19 cellular contexts compared by ENCODE assay signal in the genomic region with DNA sequence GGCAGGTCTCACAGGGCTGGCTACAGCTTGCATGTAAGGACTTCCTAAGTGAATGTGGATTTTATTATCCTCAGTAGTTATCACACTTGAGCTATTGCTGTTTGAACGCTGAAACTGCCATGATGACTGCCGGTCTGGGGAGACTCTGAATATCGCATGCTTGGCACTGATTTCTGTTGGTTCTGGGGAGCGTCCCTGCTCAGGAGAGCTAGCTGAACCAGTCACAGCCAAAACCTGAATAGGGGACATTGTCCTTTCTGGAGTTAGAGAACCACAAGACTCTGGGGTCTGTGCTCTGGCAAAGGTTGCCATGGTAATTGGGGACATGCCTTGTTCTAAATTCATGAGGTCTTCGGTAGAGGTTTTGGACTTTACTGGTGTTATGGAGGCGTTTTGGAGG. TPM values are rescaled to one million over a fixed set of nuclear protein-coding genes. Genes with fewer than 3 reads are reported as not detected.
DNase-seq lines count a peak whose midpoint lies in the region; ATAC-seq, FAIRE-seq and TF ChIP-seq lines count a peak whose summit lies in the region.
"Had no signal": no experiment of that assay in that cellular context is flagged by ENCODE, and none has a peak within 500 bp of the region (broad histone marks: within the 10 kb centered on the region; RNA-seq: fewer than 3 reads in every experiment).

No MANE protein-coding gene starts in this region.

- H3K27ac Mint-ChIP-seq in memory B cell = peak overlapping the region; percentile 16
- no peak overlapping the region for H3K27ac Mint-ChIP-seq in activated naive CD4-positive, alpha-beta T cell treated with anti-CD3 and anti-CD28 coated beads for 36 hours
- H3K27ac Mint-ChIP-seq: CD8-positive, alpha-beta memory T cell had no signal

- peaks cover 33 to 60% of the 10 kb centered on the region in 2 experiments for H3K79me1 ChIP-seq in IMR-90 (ENCODE audit: low read depth in 1 of 2, low read length in 2 of 2)

- H3K56ac ChIP-seq in IMR-90 (ENCODE audit: extremely low read depth, insufficient read depth, low read length) = no peak overlapping the region

- no peak overlapping the region for H4K5ac ChIP-seq in IMR-90 (ENCODE audit: low read depth, low read length)

- CTCF ChIA-PET in IMR-90 (lab: Yijun Ruan, JAX) (no interaction called here), K562 (lab: Yijun Ruan, JAX; ENCODE audit: low intra/inter-chr PET ratio) (no interaction called here)
- CTCF ChIA-PET in activated naive CD4-positive, alpha-beta T cell treated with anti-CD3 and anti-CD28 coated beads for 36 hours (lab: Charles Lee) = interaction anchor here (0.6 kb wide), 1 partner anchor 440 kb away, joined by 4 read pairs; no protein-coding TSS in a partner anchor

- H4K8ac ChIP-seq in IMR-90 (ENCODE audit: low read depth in 2 of 2, low read length in 2 of 2) = no peak overlapping the region

- H3K36me3 Mint-ChIP-seq in memory B cell = no peaks in the 10 kb centered on the region
- H3K36me3 Mint-ChIP-seq in activated naive CD4-positive, alpha-beta T cell treated with anti-CD3 and anti-CD28 coated beads for 36 hours (ENCODE audit: low read depth) = no peaks in the 10 kb centered on the region
- H3K36me3 Mint-ChIP-seq: CD8-positive, alpha-beta memory T cell had no signal

- H3K4me3 Mint-ChIP-seq in memory B cell = no peak overlapping the region
- no peak overlapping the region for H3K4me3 Mint-ChIP-seq in activated naive CD4-positive, alpha-beta T cell treated with anti-CD3 and anti-CD28 coated beads for 36 hours
- H3K4me3 Mint-ChIP-seq: CD8-positive, alpha-beta memory T cell had no signal

- H3K4me1 Mint-ChIP-seq in memory B cell = peaks cover 19% of the 10 kb centered on the region
- peaks cover 12% of the 10 kb centered on the region for H3K4me1 Mint-ChIP-seq in activated naive CD4-positive, alpha-beta T cell treated with anti-CD3 and anti-CD28 coated beads for 36 hours (ENCODE audit: low read depth)

- 0 out of 2 replicates have a peak overlapping the region, but pooled peaks have one; percentile 11 for H3K23ac ChIP-seq in IMR-90 (ENCODE audit: low read depth, low read length)

- FAIRE-seq in K562 (lab: Jason Lieb, UNC) = no peak
- FAIRE-seq: D721Med had no signal

- H3K9me3 ChIP-seq in IMR-90 (ENCODE audit: control insufficient read depth, insufficient read depth, low read length) (no peaks in the 10 kb centered on the region), K562 (replicated peaks; ENCODE audit: control insufficient read depth, insufficient read depth, low read depth, low read length) (no peaks in the 10 kb centered on the region), stomach smooth muscle (ENCODE audit: control insufficient read depth in 2 of 2, low read length in 2 of 2) (no peaks in the 10 kb centered on the region)
- H3K9me3 ChIP-seq: HAP-1, Peyer's patch had no signal

- H3K4ac ChIP-seq in IMR-90 (ENCODE audit: low read depth, low read length) = no peak overlapping the region; the same call in 1 of the 2 replicates

- H2BK15ac ChIP-seq in IMR-90 (ENCODE audit: low read depth, low read length) = no peak overlapping the region

- POLR2A ChIA-PET in IMR-90 (lab: Charles Lee; ENCODE audit: unreplicated experiment) = no interaction called here
- POLR2A ChIA-PET in K562 (lab: Yijun Ruan, JAX) = no interaction called here

- peaks cover 14% of the 10 kb centered on the region for H3K4me1 ChIP-seq in IMR-90 (ENCODE audit: control insufficient read depth, insufficient read depth, low read length)
- H3K4me1 ChIP-seq in K562 (replicated peaks in 1 of 2; ENCODE audit: control insufficient read depth in 2 of 2, insufficient read depth in 2 of 2, low read length in 2 of 2) = peaks cover 0 to 7% of the 10 kb centered on the region in 2 experiments; a peak in 1 of 5 replicates
- peaks cover 17% of the 10 kb centered on the region for H3K4me1 ChIP-seq in stomach smooth muscle (ENCODE audit: control insufficient read depth, insufficient read depth, low read length)
- H3K4me1 ChIP-seq: Peyer's patch had no signal

- H4K91ac ChIP-seq in IMR-90 (ENCODE audit: insufficient read depth, low read depth, low read length) = no peak overlapping the region

- no TSS peak for BruUV-seq in IMR-90 (replicated peaks; lab: Mats Ljungman, UMichigan)
- no TSS peak for BruUV-seq in K562 (replicated peaks; lab: Mats Ljungman, UMichigan)

- H3K27ac ChIP-seq in IMR-90 (ENCODE audit: insufficient read depth, low read length) (no peak overlapping the region), K562 (ENCODE audit: extremely low read depth, low read depth, low read length) (no peak overlapping the region), stomach smooth muscle (ENCODE audit: low read length) (peak overlapping the region; percentile 46)

- peaks cover 22% of the 10 kb centered on the region for H4K20me1 ChIP-seq in IMR-90 (ENCODE audit: insufficient read depth, low read length)
- 0 out of 2 replicates have a peak, but pooled peaks cover 4% of the 10 kb centered on the region for H4K20me1 ChIP-seq in K562 (replicated peaks; ENCODE audit: control insufficient read depth, insufficient read depth, low read length)

- no peak overlapping the region for H2BK20ac ChIP-seq in IMR-90 (ENCODE audit: low read depth, low read length)

- intact Hi-C loops in IMR-90 (cut with micrococcal nuclease) (no loop called here), K562 (cut with micrococcal nuclease) (loop anchor here (10.0 kb wide), 1 partner anchor 156 kb away; no protein-coding TSS in a partner anchor)
- intact Hi-C loops in activated naive CD4-positive, alpha-beta T cell treated with anti-CD3 and anti-CD28 coated beads for 36 hours (cut with micrococcal nuclease) = no loop called here

- no peaks in the 10 kb centered on the region for H3K27me3 ChIP-seq in IMR-90 (ENCODE audit: control insufficient read depth, insufficient read depth, low read length)
- H3K27me3 ChIP-seq in K562 (ENCODE audit: control insufficient read depth in 2 of 2, insufficient read depth in 2 of 2, low read length in 2 of 2) = no peaks in the 10 kb centered on the region
- no peaks in the 10 kb centered on the region for H3K27me3 ChIP-seq in stomach smooth muscle (ENCODE audit: control insufficient read depth in 1 of 2, insufficient read depth in 2 of 2, low read length in 2 of 2)
- H3K27me3 ChIP-seq: Peyer's patch had no signal

- no peak overlapping the region for H3K18ac ChIP-seq in IMR-90 (ENCODE audit: low read depth, low read length)

- H3K36me3 ChIP-seq in IMR-90 (ENCODE audit: control insufficient read depth, insufficient read depth, low read length) = peaks cover 21% of the 10 kb centered on the region
- H3K36me3 ChIP-seq in K562 (ENCODE audit: control insufficient read depth, insufficient read depth, low read length) = no peaks in the 10 kb centered on the region
- H3K36me3 ChIP-seq in stomach smooth muscle (ENCODE audit: control insufficient read depth in 2 of 2, insufficient read depth in 2 of 2, low read length in 2 of 2) = peaks cover 19 to 20% of the 10 kb centered on the region in 2 donors
- H3K36me3 ChIP-seq: HAP-1, Peyer's patch had no signal

- no peak overlapping the region for H2BK5ac ChIP-seq in IMR-90 (ENCODE audit: low read depth, low read length, poor library complexity, severe bottlenecking)

- no peak for TF ChIP-seq RAD21 in IMR-90 (IDR thresholded peaks at IDR 0.05; ENCODE audit: low read length)
- TF ChIP-seq RAD21 in K562 (CRISPR knock-in tag; conservative IDR thresholded peaks at IDR 0.05 in 1 of 2, IDR thresholded peaks at IDR 0.05 in 1 of 2) = no peak

- dilution Hi-C loops in IMR-90 (cut with HindIII; ENCODE audit: low sequenced_read_pairs, unreplicated experiment) = no loop called here

- H3K4me2 ChIP-seq in IMR-90 (ENCODE audit: low read depth, low read length) (no peak overlapping the region), K562 (ENCODE audit: insufficient read depth, low read length) (no peak overlapping the region)

- no peak overlapping the region for H3K9ac ChIP-seq in IMR-90 (ENCODE audit: low read depth, low read length)
- no peak overlapping the region for H3K9ac ChIP-seq in K562 (ENCODE audit: insufficient read depth in 1 of 2, low read depth in 2 of 2, low read length in 2 of 2)
- H3K9ac ChIP-seq in stomach smooth muscle (ENCODE audit: low read length in 2 of 2) = no peak overlapping the region
- H3K9ac ChIP-seq: GM23248 had no signal

- H3K27me3 Mint-ChIP-seq in memory B cell = no peaks in the 10 kb centered on the region
- H3K27me3 Mint-ChIP-seq in activated naive CD4-positive, alpha-beta T cell treated with anti-CD3 and anti-CD28 coated beads for 36 hours (ENCODE audit: low read depth) = no peaks in the 10 kb centered on the region

- TF ChIP-seq POLR2A in IMR-90 (IDR thresholded peaks at IDR 0.05; ENCODE audit: low read depth, low read length) (no peak), K562 (conservative IDR thresholded peaks at IDR 0.05) (no peak)

- no peak overlapping the region for H2BK120ac ChIP-seq in IMR-90 (ENCODE audit: low read depth, low read length)

- no peak overlapping the region for H2AK5ac ChIP-seq in IMR-90 (ENCODE audit: low read depth, low read length)

- peaks cover 12% of the 10 kb centered on the region for H3K9me1 ChIP-seq in IMR-90 (ENCODE audit: insufficient read depth, low read length)
- H3K9me1 ChIP-seq in K562 (ENCODE audit: control insufficient read depth, insufficient read depth, low read length) = no peaks in the 10 kb centered on the region

- H2AFZ ChIP-seq in IMR-90 (replicated peaks; ENCODE audit: low read length, poor library complexity) = no peak overlapping the region
- H2AFZ ChIP-seq in K562 (ENCODE audit: low read depth, low read length) = no peak overlapping the region
- H2AFZ ChIP-seq: GM23248 had no signal

- no peak overlapping the region for H2AK9ac ChIP-seq in IMR-90 (replicated peaks; ENCODE audit: low read depth, low read length, poor library complexity)

- TF ChIP-seq EP300 in K562 (IDR thresholded peaks at IDR 0.05; ENCODE audit: low read length) = no peak

- no peak overlapping the region for H3K14ac ChIP-seq in IMR-90 (replicated peaks; ENCODE audit: low read depth, low read length)

- TF ChIP-seq CTCF in IMR-90 (conservative IDR thresholded peaks at IDR 0.05; ENCODE audit: low read depth, low read length) = no peak
- TF ChIP-seq CTCF in K562 (IDR thresholded peaks at IDR 0.05 in 2 of 3, conservative IDR thresholded peaks at IDR 0.05 in 1 of 3; ENCODE audit: insufficient read depth in 2 of 3, low read depth in 1 of 3, low read length in 3 of 3) = no peak

- in situ Hi-C loops in IMR-90 (cut with MboI; ENCODE audit: low sequenced_read_pairs) (loop anchor here (25.0 kb wide), 1 partner anchor 889 kb away; no protein-coding TSS in a partner anchor), K562 (cut with MboI) (loop anchor here (25.0 kb wide), 2 partner anchors 214 to 764 kb away; partner anchors contain the start of gene ADGRG7)

- H3K4me3 ChIP-seq in IMR-90 (ENCODE audit: insufficient read depth, low read depth, low read length) = no peak overlapping the region
- no peak overlapping the region for H3K4me3 ChIP-seq in K562
- peak overlapping the region in 1 of 2 donors; percentile 10 for H3K4me3 ChIP-seq in stomach smooth muscle (ENCODE audit: low read length in 2 of 2)
- H3K4me3 ChIP-seq: GM23248, HAP-1, Peyer's patch had no signal

- H3K9me3 Mint-ChIP-seq in memory B cell = no peaks in the 10 kb centered on the region
- H3K9me3 Mint-ChIP-seq in activated naive CD4-positive, alpha-beta T cell treated with anti-CD3 and anti-CD28 coated beads for 36 hours = no peaks in the 10 kb centered on the region
- H3K9me3 Mint-ChIP-seq: CD8-positive, alpha-beta memory T cell had no signal

- H3K79me2 ChIP-seq in K562 (ENCODE audit: control insufficient read depth, insufficient read depth, low read length) = peaks cover 76% of the 10 kb centered on the region

- DNase-seq in IMR-90 (no peak), K562 (ENCODE audit: extremely low read depth in 1 of 4, low spot score in 3 of 4) (no peak), memory B cell (ENCODE audit: low spot score in 2 of 2) (no peak), nucleus accumbens (lab: John Stamatoyannopoulos, UW) (no peak)
- no peak for DNase-seq in activated naive CD4-positive, alpha-beta T cell treated with anti-CD3 and anti-CD28 coated beads for 36 hours
- DNase-seq: C1 segment of cervical spinal cord; CD8-positive, alpha-beta memory T cell; GM23248; KG1; NCI-H1105 treated with DMSO at 0.1 percent for 48 hours; NCI-H1694; NCI-H2081 treated with DMSO at 0.1 percent for 48 hours; NCI-H446 treated with DMSO at 0.1 percent for 48 hours; NK-92 treated with Interleukin-12 subunit alpha and Interleukin-12 subunit beta, amount 100 ng/mL, for 24 hours; Peyer's patch had no signal

- no peak for ATAC-seq in IMR-90 (ENCODE audit: low read depth)
- no peak for ATAC-seq in K562
- ATAC-seq in memory B cell (ENCODE audit: low read depth) = no peak
- no peak for ATAC-seq in HG03280 (IDR thresholded peaks at IDR 0.05; ENCODE audit: unreplicated experiment)

- 97% methylated on average over 5 of the region's 6 CpGs; no CpG with 5 or more reads in 1 of the 2 experiments for WGBS in IMR-90 (ENCODE audit: extremely low coverage in 2 of 2, insufficient read length in 1 of 2), 2 experiments
- WGBS in K562 (ENCODE audit: insufficient coverage, low coverage, missing lambda C conversion rate) = 73% methylated on average over 5 of the region's 6 CpGs

RNA-seq across cellular contexts. Expression of gene CMSS1, which starts 30.8 kb away (rescaled TPM):
- total RNA-seq in IMR-90 (2012; rRNA removed) = 13.6 and 18.1 TPM in 2 replicates
- polyA plus RNA-seq in IMR-90 (2012; rRNA removed) = 10.0 and 12.5 TPM in 2 replicates
- 2.1 and 2.2 TPM in 2 replicates for polyA plus RNA-seq in IMR-90 (2012; cell fraction: cytosol; rRNA removed)
- 0.51 and 4.4 TPM in 2 replicates for polyA plus RNA-seq in IMR-90 (2012; cell fraction: nucleus; rRNA removed; ENCODE audit: low replicate concordance)
- 6.1 and 22.5 TPM in 2 replicates for total RNA-seq in K562 (2011; cell fraction: chromatin; rRNA removed; ENCODE audit: low replicate concordance)
- 5.5 and 6.3 TPM in 2 replicates for total RNA-seq in K562 (2011; cell fraction: nucleolus; rRNA removed)
- total RNA-seq in K562 (2011; cell fraction: nucleoplasm; rRNA removed) = 17.7 and 42.3 TPM in 2 replicates
- total RNA-seq in K562 (2014; rRNA removed) = 39.6 and 46.9 TPM in 2 replicates
- total RNA-seq in K562 (2014; rRNA removed; fragmentation: Illumina TruSeq; extraction: Trizol) = 85.3 and 86.3 TPM in 2 replicates
- total RNA-seq in K562 (2015; rRNA removed; fragmentation: Illumina TruSeq; extraction: Trizol) = 55.2 and 62.4 TPM in 2 replicates
- total RNA-seq in K562 (2021) = 75.7 and 78.7 TPM in 2 replicates
- 40.2 and 56.1 TPM in 2 replicates for polyA plus RNA-seq in K562 (2011; rRNA removed)
- 9.6 and 11.7 TPM in 2 replicates for polyA plus RNA-seq in K562 (2011; cell fraction: cytosol; rRNA removed)
- 9.8 and 11.2 TPM in 2 replicates for polyA plus RNA-seq in K562 (2011; cell fraction: nucleus; rRNA removed)
- 52.3 and 62.0 TPM in 2 replicates for polyA plus RNA-seq in K562 (2012)
- polyA plus RNA-seq in K562 (2014; fragmentation: Illumina TruSeq; extraction: Trizol) = 58.4 and 72.3 TPM in 2 replicates
- polyA plus RNA-seq in K562 (2014; fragmentation: Nextera tagmentation; extraction: Ambion mirVana) = 100 to 1,000 TPM in 1 of 2 experiments, 10 to 100 TPM in 1; 73.0 to 109 TPM
- 50.6 and 63.8 TPM in 2 replicates for polyA plus RNA-seq in K562 (2014; rRNA removed)
- 21.4 and 25.6 TPM in 2 replicates for polyA minus RNA-seq in K562 (2011; rRNA and poly(A)+ RNA removed)
- 23.0 and 36.2 TPM in 2 replicates for polyA minus RNA-seq in K562 (2011; cell fraction: cytosol; rRNA and poly(A)+ RNA removed)
- 11.2 and 12.4 TPM in 2 replicates for polyA minus RNA-seq in K562 (2011; cell fraction: nucleus; rRNA and poly(A)+ RNA removed)
- total RNA-seq in activated naive CD4-positive, alpha-beta T cell treated with anti-CD3 and anti-CD28 coated beads for 36 hours = 100 to 1,000 TPM in 1 of 2 experiments, 10 to 100 TPM in 1; 95.8 to 106 TPM
